Comparison of ENCODE assay signal across 8 cellular contexts in genomic region chr20:44702776-44703175, GRCh38. TPM values are rescaled to one million over a fixed set of nuclear protein-coding genes. Genes with fewer than 3 reads are reported as not detected.
DNase-seq lines count a peak whose midpoint lies in the region; ATAC-seq and TF ChIP-seq lines count a peak whose summit lies in the region.

No MANE protein-coding gene starts in this region.

- CTCF ChIA-PET in Calu3 (lab: Charles Lee) = interaction anchor here (1.8 kb wide), 1 partner anchor 12 kb away, joined by 5 read pairs; the partner anchor contains the start of gene CCN5

- no peak overlapping the region for H3K4me3 Mint-ChIP-seq in Calu3 (ENCODE audit: low read depth, unreplicated experiment)

- no peaks in the 10 kb centered on the region for H3K27me3 Mint-ChIP-seq in Calu3 (ENCODE audit: unreplicated experiment)

- no peaks in the 10 kb centered on the region for H3K36me3 Mint-ChIP-seq in Calu3 (ENCODE audit: insufficient read depth, unreplicated experiment)

- no peak overlapping the region for H3K4me3 ChIP-seq in adipocyte (ENCODE audit: low read length)

- peaks cover 10% of the 10 kb centered on the region for H3K4me1 Mint-ChIP-seq in Calu3 (ENCODE audit: low read depth, unreplicated experiment)

- BruUV-seq in Calu3 (replicated peaks; lab: Mats Ljungman, UMichigan) = no TSS peak

- peak overlapping the region; percentile 64 for H3K9ac ChIP-seq in adipocyte (ENCODE audit: low read length)

- no peaks in the 10 kb centered on the region for H3K27me3 ChIP-seq in adipocyte (replicated peaks; ENCODE audit: control insufficient read depth, insufficient read depth, low read length)

- peaks cover 54% of the 10 kb centered on the region for H3K4me1 ChIP-seq in adipocyte (ENCODE audit: control insufficient read depth, insufficient read depth, low read length)

- TF ChIP-seq CTCF in Calu3 (IDR thresholded peaks at IDR 0.05; ENCODE audit: unreplicated experiment) = no peak

- H3K27ac Mint-ChIP-seq in Calu3 (ENCODE audit: unreplicated experiment) = no peak overlapping the region

- ATAC-seq in HG03342 (IDR thresholded peaks at IDR 0.05; ENCODE audit: unreplicated experiment) = no peak

- intact Hi-C loops in Calu3 (cut with micrococcal nuclease; ENCODE audit: unreplicated experiment) = no loop called here

- no peaks in the 10 kb centered on the region for H3K9me3 ChIP-seq in adipocyte (ENCODE audit: control insufficient read depth, low read length)

- H3K36me3 ChIP-seq in adipocyte (ENCODE audit: control insufficient read depth, insufficient read depth, low read length, severe bottlenecking) = no peaks in the 10 kb centered on the region

- peak; percentile 43 for DNase-seq in NCI-H2029 (lab: John Stamatoyannopoulos, UW)
- DNase-seq in NCI-H2029 treated with DMSO at 0.1 percent for 48 hours (lab: John Stamatoyannopoulos, UW) = no peak
- peak; percentile 79 for DNase-seq in adipocyte (ENCODE audit: low read depth)
- peak; percentile 24 to 93 (median 73) for DNase-seq in hypothalamus (lab: John Stamatoyannopoulos, UW)
- DNase-seq in Calu3 = no peak
- no peak for DNase-seq in DMS153 treated with DMSO at 0.1 percent for 48 hours (lab: John Stamatoyannopoulos, UW; ENCODE audit: unreplicated experiment)

- H3K9me3 Mint-ChIP-seq in Calu3 (ENCODE audit: low read depth, unreplicated experiment) = no peaks in the 10 kb centered on the region

- peak overlapping the region; percentile 92 for H3K27ac ChIP-seq in temporal lobe (ENCODE audit: low read depth, low read length)

RNA-seq across cellular contexts. Expression of gene CCN5, which starts 12.4 kb away (rescaled TPM):
- total RNA-seq in temporal lobe (not detected), Calu3 (2022) (0.94 and 1.9 TPM in 2 replicates)

RNA-seq across cellular contexts. Expression of gene KCNK15, which starts 42.9 kb away (rescaled TPM):
- total RNA-seq in temporal lobe = not detected
- 1.5 and 4.8 TPM in 2 replicates for total RNA-seq in Calu3 (2022)

RNA-seq across cellular contexts. Expression of gene ADA, which starts 51.3 kb away (rescaled TPM):
- 1.5 TPM for total RNA-seq in temporal lobe
- 7.5 and 8.9 TPM in 2 replicates for total RNA-seq in Calu3 (2022)

Comparison
In these comparisons a context has a peak if more than half of its experiments do, and no peak if none do; other contexts are left out.
1. DNase-seq: peak in NCI-H2029 (single experiment), adipocyte (single experiment) and hypothalamus (51 of 51); none in NCI-H2029 treated with DMSO at 0.1 percent for 48 hours (single experiment), Calu3 (single experiment) and DMS153 treated with DMSO at 0.1 percent for 48 hours (single experiment).